In the genomic region with DNA sequence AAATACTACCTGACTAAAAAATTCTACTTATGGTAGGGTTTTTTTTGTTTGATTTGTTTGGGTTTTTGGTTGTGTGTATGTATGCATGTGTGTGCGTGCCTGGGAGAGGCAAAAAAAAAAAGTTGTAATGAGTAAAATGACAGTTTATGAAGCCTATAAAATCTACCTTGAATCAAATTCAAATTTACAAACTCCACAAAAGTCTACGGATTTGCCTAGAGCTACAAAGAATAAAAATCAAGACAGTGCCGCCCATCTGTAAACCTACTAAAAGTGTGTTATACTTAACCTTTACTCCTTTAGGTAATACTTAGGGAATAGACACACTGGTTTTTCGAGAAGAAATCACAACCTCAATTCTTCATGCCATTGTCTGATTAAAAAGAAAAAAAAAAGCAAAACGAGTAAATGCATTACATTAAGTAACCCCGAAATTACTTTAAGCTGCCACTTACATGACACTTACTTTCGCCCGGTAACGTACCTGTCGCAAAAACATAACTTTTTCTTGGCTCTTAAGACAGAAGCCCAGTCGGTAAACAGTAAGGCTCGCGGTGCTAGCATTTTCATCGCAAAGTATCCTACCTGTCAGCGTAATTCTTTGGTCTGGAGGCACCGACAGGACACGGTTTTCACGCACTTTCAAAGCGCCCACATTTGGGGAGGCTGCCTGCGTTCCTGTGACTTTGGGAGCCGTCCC, we compare ENCODE assay signal across 8 cellular contexts. TPM values are rescaled to one million over a fixed set of nuclear protein-coding genes. Genes with fewer than 3 reads are reported as not detected.
DNase-seq lines count a peak whose midpoint lies in the region; ATAC-seq and TF ChIP-seq lines count a peak whose summit lies in the region.

No MANE protein-coding gene starts in this region.

- peaks cover 0 to 18% (median 4%) of the 10 kb centered on the region in 12 donors for H3K4me1 ChIP-seq in heart left ventricle
- H3K4me1 ChIP-seq in urinary bladder (ENCODE audit: insufficient read depth), result no peaks in the 10 kb centered on the region

- no peaks in the 10 kb centered on the region for H3K9me3 Mint-ChIP-seq in activated naive CD8-positive, alpha-beta T cell treated with anti-CD3 and anti-CD28 coated beads, Interleukin-2, amount 50 U/mL, for 24 hours

- H3K36me3 ChIP-seq in heart left ventricle (no peaks in the 10 kb centered on the region), urinary bladder (ENCODE audit: insufficient read depth) (no peaks in the 10 kb centered on the region)

- no peak for TF ChIP-seq POLR2A in heart left ventricle (IDR thresholded peaks at IDR 0.05)
- no peak for TF ChIP-seq POLR2A in lower leg skin (IDR thresholded peaks at IDR 0.05)

- H3K27me3 ChIP-seq in heart left ventricle, result peaks cover 0 to 53% (median 8%) of the 10 kb centered on the region in 9 donors

- H3K27ac Mint-ChIP-seq in activated naive CD8-positive, alpha-beta T cell treated with anti-CD3 and anti-CD28 coated beads, Interleukin-2, amount 50 U/mL, for 24 hours, result peak overlapping the region; percentile 39

- WGBS in heart left ventricle, 4 donors, result 12 to 21% (median 13%) methylated on average over 21 of the region's 21 CpGs
- WGBS in lower leg skin, 2 donors, result 5 to 7% methylated on average over 21 of the region's 21 CpGs
- WGBS in urinary bladder, result 8% methylated on average over 21 of the region's 21 CpGs

- H3K4me3 ChIP-seq in heart left ventricle, result peak overlapping the region; percentile 59 to 85 (median 73)
- H3K4me3 ChIP-seq in lower leg skin (ENCODE audit: low read depth, poor library complexity, severe bottlenecking), result peak overlapping the region; percentile 74
- H3K4me3 ChIP-seq in urinary bladder (ENCODE audit: low read depth, low read length), result peak overlapping the region; percentile 61

- peaks cover 4% of the 10 kb centered on the region for H3K36me3 Mint-ChIP-seq in activated naive CD8-positive, alpha-beta T cell treated with anti-CD3 and anti-CD28 coated beads, Interleukin-2, amount 50 U/mL, for 24 hours (ENCODE audit: low read depth)

- DNase-seq in heart left ventricle (no peak), left ventricle myocardium superior (no peak), lower leg skin (ENCODE audit: low spot score in 2 of 2) (no peak)
- no peak for DNase-seq in activated naive CD8-positive, alpha-beta T cell treated with anti-CD3 and anti-CD28 coated beads, Interleukin-2, amount 50 U/mL, for 24 hours
- no peak for DNase-seq in stimulated activated CD4-positive, alpha-beta T cell treated with anti-CD3 and anti-CD28 coated beads, Interleukin-12 subunit alpha, Interleukin-12 subunit beta, amount 100 ng/mL, for 4 hours

- H3K9me3 ChIP-seq in heart left ventricle, result no peaks in the 10 kb centered on the region

- peaks cover 23% of the 10 kb centered on the region for H3K4me1 Mint-ChIP-seq in activated naive CD8-positive, alpha-beta T cell treated with anti-CD3 and anti-CD28 coated beads, Interleukin-2, amount 50 U/mL, for 24 hours

- peak overlapping the region; percentile 86 for H3K4me3 Mint-ChIP-seq in activated naive CD8-positive, alpha-beta T cell treated with anti-CD3 and anti-CD28 coated beads, Interleukin-2, amount 50 U/mL, for 24 hours

- TF ChIP-seq CTCF in heart left ventricle (IDR thresholded peaks at IDR 0.05) (no peak), lower leg skin (IDR thresholded peaks at IDR 0.05) (no peak)

- intact Hi-C loops in heart left ventricle (cut with DNase I) (loop anchor here in 6 of 10 donors (2.0 to 10.0 kb wide), 8 partner anchors 25 to 68 kb away; partner anchors contain the start of gene C1orf52 (in 1 of the 6)), left ventricle myocardium superior (cut with micrococcal nuclease) (no loop called here), lower leg skin (cut with DNase I; ENCODE audit: low total_unique reads) (loop anchor here (10.0 kb wide), 1 partner anchor 55 kb away; the partner anchor contains the start of gene C1orf52)

- ATAC-seq in heart left ventricle (no peak), left ventricle myocardium superior (no peak), HG02642 (IDR thresholded peaks at IDR 0.05; ENCODE audit: poor library complexity, unreplicated experiment) (no peak), GM21423 (IDR thresholded peaks at IDR 0.05; ENCODE audit: unreplicated experiment) (no peak)
- ATAC-seq in activated naive CD8-positive, alpha-beta T cell treated with anti-CD3 and anti-CD28 coated beads, Interleukin-2, amount 50 U/mL, for 24 hours, result no peak

- peaks cover 5% of the 10 kb centered on the region for H3K27me3 Mint-ChIP-seq in activated naive CD8-positive, alpha-beta T cell treated with anti-CD3 and anti-CD28 coated beads, Interleukin-2, amount 50 U/mL, for 24 hours

- H3K27ac ChIP-seq in heart left ventricle (peak overlapping the region in 11 of 12 donors; percentile 77 to 99 (median 96)), urinary bladder (ENCODE audit: low read depth) (no peak overlapping the region)

RNA-seq across cellular contexts. Expression of gene SYDE2, which starts 1.0 kb away (rescaled TPM):
- total RNA-seq in heart left ventricle (10 to 100 TPM; 15.1 to 25.8 (median 23.0) TPM), left ventricle myocardium superior (23.0 TPM), lower leg skin (10 to 100 TPM in 2 of 4 donors, 1 to 10 TPM in 2; 8.6 to 12.5 (median 10.4) TPM), urinary bladder (54.0 TPM)
- polyA plus RNA-seq in heart left ventricle (1 to 10 TPM; 2.4 to 6.0 TPM), urinary bladder (6.7 TPM)

RNA-seq across cellular contexts. Expression of gene C1orf52, which starts 59.6 kb away (rescaled TPM):
- 10 to 100 TPM; 11.4 to 23.2 (median 17.0) TPM for total RNA-seq in heart left ventricle
- 10 to 100 TPM; 16.5 to 22.6 TPM for polyA plus RNA-seq in heart left ventricle
- total RNA-seq in left ventricle myocardium superior, result 18.7 TPM
- 10 to 100 TPM; 12.4 to 27.0 (median 20.5) TPM for total RNA-seq in lower leg skin
- 21.5 TPM for total RNA-seq in urinary bladder
- polyA plus RNA-seq in urinary bladder, result 27.8 TPM
